In genomic region chr11:394034-394857, GRCh38 we compare ENCODE assay signal across 11 cellular contexts. TPM values are rescaled to one million over a fixed set of nuclear protein-coding genes. Genes with fewer than 3 reads are reported as not detected.
DNase-seq lines count a peak whose midpoint lies in the region; ATAC-seq and TF ChIP-seq lines count a peak whose summit lies in the region.
"Had no signal": no experiment of that assay in that cellular context is flagged by ENCODE, and none has a peak within 500 bp of the region (broad histone marks: within the 10 kb centered on the region; RNA-seq: fewer than 3 reads in every experiment).

TSS of gene PKP3 (plus strand) at chr11:394209. CDS start at chr11:394293, 84 bp downstream.

- no peaks in the 10 kb centered on the region for H3K79me2 ChIP-seq in OCI-LY7 (ENCODE audit: insufficient read depth, low read depth, low read length)

- no peaks in the 10 kb centered on the region for H3K27me3 ChIP-seq in CD8-positive, alpha-beta memory T cell (ENCODE audit: insufficient read depth, low read length, poor library complexity, severe bottlenecking)
- no peaks in the 10 kb centered on the region for H3K27me3 ChIP-seq in endocrine pancreas (ENCODE audit: control insufficient read depth, insufficient read depth, low read length)

- H3K36me3 Mint-ChIP-seq in CD8-positive, alpha-beta memory T cell, result no peaks in the 10 kb centered on the region
- H3K36me3 Mint-ChIP-seq in activated CD4-positive, alpha-beta T cell treated with anti-CD3 and anti-CD28 coated beads for 36 hours (ENCODE audit: low read depth), result peaks cover 3% of the 10 kb centered on the region
- H3K36me3 Mint-ChIP-seq in activated naive CD4-positive, alpha-beta T cell treated with anti-CD3 and anti-CD28 coated beads, Interleukin-2, amount 50 U/mL, for 72 hours, result no peaks in the 10 kb centered on the region

- peak within 1 kb of the TSS in 1 of 7 donors; percentile 71 for H3K4me3 Mint-ChIP-seq in CD8-positive, alpha-beta memory T cell
- no peak within 1 kb of the TSS for H3K4me3 Mint-ChIP-seq in activated CD4-positive, alpha-beta T cell treated with anti-CD3 and anti-CD28 coated beads for 36 hours
- H3K4me3 Mint-ChIP-seq: T-helper 1 cell treated with Interleukin-12 subunit alpha and Interleukin-12 subunit beta and Interleukin-4 antibody, amounts not matched to agents 30 μg/mL and 1 μg/mL, for 36 hours had no signal

- H3K4me1 Mint-ChIP-seq in CD8-positive, alpha-beta memory T cell, result peaks cover 0 to 11% (median 0%) of the 10 kb centered on the region in 3 donors
- H3K4me1 Mint-ChIP-seq in activated CD4-positive, alpha-beta T cell treated with anti-CD3 and anti-CD28 coated beads for 36 hours, result no peaks in the 10 kb centered on the region

- intact Hi-C loops in activated CD4-positive, alpha-beta T cell treated with anti-CD3 and anti-CD28 coated beads for 36 hours (cut with DNase I, micrococcal nuclease), result no loop called here
- intact Hi-C loops in OCI-LY7 (cut with micrococcal nuclease; ENCODE audit: unreplicated experiment), result no loop called here

- no peaks in the 10 kb centered on the region for H4K20me1 ChIP-seq in OCI-LY7 (ENCODE audit: insufficient read depth, low read length)

- H3K4me1 ChIP-seq in CD8-positive, alpha-beta memory T cell (ENCODE audit: insufficient read depth, low read length), result peaks cover 4% of the 10 kb centered on the region
- no peaks in the 10 kb centered on the region for H3K4me1 ChIP-seq in endocrine pancreas (ENCODE audit: control insufficient read depth, insufficient read depth, low read length)
- no peaks in the 10 kb centered on the region for H3K4me1 ChIP-seq in OCI-LY7 (ENCODE audit: insufficient read depth, low read length, poor library complexity, severe bottlenecking)

- CTCF ChIA-PET in CD8-positive, alpha-beta memory T cell (lab: Charles Lee), result no interaction called here
- CTCF ChIA-PET in activated CD4-positive, alpha-beta T cell treated with anti-CD3 and anti-CD28 coated beads for 36 hours (lab: Charles Lee), result no interaction called here
- CTCF ChIA-PET in OCI-LY7 (lab: Charles Lee; ENCODE audit: unreplicated experiment), result no interaction called here

- H3K4me2 ChIP-seq in OCI-LY7 (ENCODE audit: low read length), result no peak within 1 kb of the TSS

- DNase-seq in CD8-positive, alpha-beta memory T cell, result no peak
- DNase-seq in NCI-H146 (lab: John Stamatoyannopoulos, UW) (peak; percentile 84), myocyte (ENCODE audit: low read depth) (peak; percentile 60), cerebellum (ENCODE audit: low spot score) (no peak), OCI-LY7 (ENCODE audit: low spot score) (no peak)
- no peak for DNase-seq in activated CD4-positive, alpha-beta T cell treated with anti-CD3 and anti-CD28 coated beads for 36 hours
- DNase-seq in activated naive CD4-positive, alpha-beta T cell treated with anti-CD3 and anti-CD28 coated beads, Interleukin-2, amount 50 U/mL, for 72 hours (ENCODE audit: low spot score in 2 of 2), result no peak
- DNase-seq: effector CD4-positive, alpha-beta T cell; stimulated activated CD4-positive, alpha-beta T cell treated with anti-CD3 and anti-CD28 coated beads, Interleukin-15, amount 100 ng/mL, for 24 hours had no signal

- peak within 1 kb of the TSS; percentile 76 for H3K27ac ChIP-seq in CD8-positive, alpha-beta memory T cell (ENCODE audit: low read depth, low read length)
- no peak within 1 kb of the TSS for H3K27ac ChIP-seq in OCI-LY7 (ENCODE audit: low read depth, low read length, poor library complexity, severe bottlenecking)

- POLR2A ChIA-PET in CD8-positive, alpha-beta memory T cell (lab: Charles Lee), result no interaction called here
- POLR2A ChIA-PET in activated CD4-positive, alpha-beta T cell treated with anti-CD3 and anti-CD28 coated beads for 36 hours (lab: Charles Lee), result no interaction called here
- POLR2A ChIA-PET in OCI-LY7 (lab: Charles Lee), result no interaction called here

- no peak within 1 kb of the TSS for H3K4me3 ChIP-seq in CD8-positive, alpha-beta memory T cell (ENCODE audit: low read length)
- peak within 1 kb of the TSS; percentile 22 for H3K4me3 ChIP-seq in endocrine pancreas (ENCODE audit: control insufficient read depth, insufficient read depth, low read length)
- no peak within 1 kb of the TSS for H3K4me3 ChIP-seq in OCI-LY7 (ENCODE audit: low read depth, low read length, poor library complexity, severe bottlenecking)

- no peaks in the 10 kb centered on the region for H3K9me3 ChIP-seq in CD8-positive, alpha-beta memory T cell (ENCODE audit: low read length)
- H3K9me3 ChIP-seq in endocrine pancreas (ENCODE audit: control insufficient read depth, low read length) (no peaks in the 10 kb centered on the region), OCI-LY7 (ENCODE audit: low read length) (no peaks in the 10 kb centered on the region)

- H3K9ac ChIP-seq in endocrine pancreas (ENCODE audit: control insufficient read depth, insufficient read depth, low read length), result peak within 1 kb of the TSS; percentile 69

- H3K9me3 Mint-ChIP-seq in CD8-positive, alpha-beta memory T cell, result no peaks in the 10 kb centered on the region
- H3K9me3 Mint-ChIP-seq in activated CD4-positive, alpha-beta T cell treated with anti-CD3 and anti-CD28 coated beads for 36 hours (ENCODE audit: low read depth), result no peaks in the 10 kb centered on the region
- peaks cover 0 to 4% of the 10 kb centered on the region in 2 donors for H3K9me3 Mint-ChIP-seq in activated naive CD4-positive, alpha-beta T cell treated with anti-CD3 and anti-CD28 coated beads, Interleukin-2, amount 50 U/mL, for 72 hours
- H3K9me3 Mint-ChIP-seq: T-helper 1 cell treated with Interleukin-12 subunit alpha and Interleukin-12 subunit beta and Interleukin-4 antibody, amounts not matched to agents 30 μg/mL and 1 μg/mL, for 36 hours had no signal

- no peaks in the 10 kb centered on the region for H3K9me2 ChIP-seq in OCI-LY7 (ENCODE audit: insufficient read depth, low read length)

- no peak for TF ChIP-seq CTCF in OCI-LY7 (conservative IDR thresholded peaks at IDR 0.05; ENCODE audit: low read length)

- no peak within 1 kb of the TSS for H2AFZ ChIP-seq in OCI-LY7 (ENCODE audit: low read length)

- no TSS peak for BruUV-seq in OCI-LY7 (replicated peaks; lab: Mats Ljungman, UMichigan)

- peaks cover 0 to 2% of the 10 kb centered on the region in 2 donors for H3K27me3 Mint-ChIP-seq in CD8-positive, alpha-beta memory T cell
- H3K27me3 Mint-ChIP-seq in activated CD4-positive, alpha-beta T cell treated with anti-CD3 and anti-CD28 coated beads for 36 hours, result peaks cover 3% of the 10 kb centered on the region

- H3K27ac Mint-ChIP-seq in CD8-positive, alpha-beta memory T cell, result no peak within 1 kb of the TSS
- H3K27ac Mint-ChIP-seq in activated CD4-positive, alpha-beta T cell treated with anti-CD3 and anti-CD28 coated beads for 36 hours, result no peak within 1 kb of the TSS
- no peak within 1 kb of the TSS for H3K27ac Mint-ChIP-seq in activated naive CD4-positive, alpha-beta T cell treated with anti-CD3 and anti-CD28 coated beads, Interleukin-2, amount 50 U/mL, for 72 hours
- H3K27ac Mint-ChIP-seq: T-helper 1 cell treated with Interleukin-12 subunit alpha and Interleukin-12 subunit beta and Interleukin-4 antibody, amounts not matched to agents 30 μg/mL and 1 μg/mL, for 36 hours had no signal

- no peak for ATAC-seq in activated CD4-positive, alpha-beta T cell treated with anti-CD3 and anti-CD28 coated beads for 36 hours
- ATAC-seq in activated naive CD4-positive, alpha-beta T cell treated with anti-CD3 and anti-CD28 coated beads, Interleukin-2, amount 50 U/mL, for 72 hours, result no peak

- H3K36me3 ChIP-seq in CD8-positive, alpha-beta memory T cell (ENCODE audit: insufficient read depth, low read length), result no peaks in the 10 kb centered on the region
- no peaks in the 10 kb centered on the region for H3K36me3 ChIP-seq in endocrine pancreas (ENCODE audit: control insufficient read depth, insufficient read depth, low read length)
- H3K36me3 ChIP-seq in OCI-LY7 (ENCODE audit: insufficient read depth, low read length), result no peaks in the 10 kb centered on the region

RNA-seq across cellular contexts. Expression of gene PKP3, which starts in this region (rescaled TPM):
- total RNA-seq in CD8-positive, alpha-beta memory T cell, result not detected
- polyA plus RNA-seq in CD8-positive, alpha-beta memory T cell, result 1.1 TPM
- total RNA-seq in myocyte, result 1.4 and 8.9 TPM in 2 replicates
- 1.2 TPM for polyA plus RNA-seq in myocyte (2012)
- total RNA-seq in activated CD4-positive, alpha-beta T cell treated with anti-CD3 and anti-CD28 coated beads for 36 hours, result under 1 TPM; 0.07 to 0.18 TPM
- total RNA-seq in cerebellum, result 0.73 TPM
- total RNA-seq in OCI-LY7 (2014; rRNA removed; shearing (Covaris generic)), result not detected in 2 replicates
- total RNA-seq in OCI-LY7 (2022), result not detected in 2 replicates
- total RNA-seq in activated naive CD4-positive, alpha-beta T cell treated with anti-CD3 and anti-CD28 coated beads, Interleukin-2, amount 50 U/mL, for 72 hours, result under 1 TPM in 1 of 2 donors, not detected in 1; 0.12 TPM

Comparison
In these comparisons a context has a peak if more than half of its experiments do, and no peak if none do; other contexts are left out.
1. DNase-seq: peak in NCI-H146 (single experiment) and myocyte (single experiment); none in CD8-positive, alpha-beta memory T cell (0 of 5), activated CD4-positive, alpha-beta T cell treated with anti-CD3 and anti-CD28 coated beads for 36 hours (single experiment), cerebellum (single experiment), OCI-LY7 (single experiment) and activated naive CD4-positive, alpha-beta T cell treated with anti-CD3 and anti-CD28 coated beads, Interleukin-2, amount 50 U/mL, for 72 hours (0 of 2).